ENCODE assay signal across 9 cellular contexts in the genomic region with DNA sequence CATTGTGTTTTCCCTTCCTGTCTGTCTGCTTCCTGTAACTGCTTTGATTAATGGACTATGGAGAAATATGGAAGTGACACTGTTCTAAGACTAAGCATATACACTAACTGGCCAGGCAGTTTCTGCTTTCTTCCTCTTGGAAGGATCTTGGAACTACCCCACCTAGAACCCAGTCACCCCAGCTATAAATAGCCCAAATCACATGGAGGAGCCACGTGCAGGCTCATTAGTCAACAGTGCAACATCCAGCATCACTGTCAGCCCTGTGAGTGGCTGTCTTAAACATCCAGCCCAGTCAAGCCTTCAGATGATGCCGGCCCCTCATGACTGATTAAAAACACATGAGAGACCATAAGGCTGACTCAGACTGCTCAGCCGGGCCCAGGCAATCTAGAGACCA. TPM values are rescaled to one million over a fixed set of nuclear protein-coding genes. Genes with fewer than 3 reads are reported as not detected.
DNase-seq lines count a peak whose midpoint lies in the region; ATAC-seq, FAIRE-seq and TF ChIP-seq lines count a peak whose summit lies in the region.
"Had no signal": no experiment of that assay in that cellular context is flagged by ENCODE, and none has a peak within 500 bp of the region (broad histone marks: within the 10 kb centered on the region; RNA-seq: fewer than 3 reads in every experiment).

No MANE protein-coding gene starts in this region.

- no peaks in the 10 kb centered on the region for H3K27me3 ChIP-seq in colonic mucosa
- H3K27me3 ChIP-seq in spleen (replicated peaks in 1 of 7), result peaks cover 0 to 9% (median 0%) of the 10 kb centered on the region in 7 donors

- TF ChIP-seq CTCF in AG10803 (conservative IDR thresholded peaks at IDR 0.05; ENCODE audit: low read length), result no peak
- TF ChIP-seq CTCF in colonic mucosa (IDR thresholded peaks at IDR 0.05), result no peak
- TF ChIP-seq CTCF in spleen (IDR thresholded peaks at IDR 0.05 in 8 of 11, conservative IDR thresholded peaks at IDR 0.05 in 3 of 11), result no peak
- no peak for TF ChIP-seq CTCF in kidney (IDR thresholded peaks at IDR 0.05; ENCODE audit: borderline replicate concordance, extremely low read depth, insufficient read depth)

- DNase-seq in AG10803 (ENCODE audit: low read depth), result peak; percentile 86
- DNase-seq in LHCN-M2 (ENCODE audit: low read depth), result peak; percentile 79
- peak; percentile 24 for DNase-seq in colonic mucosa
- DNase-seq in lung microvascular endothelial cell (ENCODE audit: low read depth in 2 of 2), result peak; percentile 34 to 97
- no peak for DNase-seq in spleen
- no peak for DNase-seq in kidney
- DNase-seq: activated naive CD8-positive, alpha-beta T cell treated with anti-CD3 and anti-CD28 coated beads, Interleukin-2, amount 10 ng/mL, durations not matched to agents 7 days and 5 days had no signal

- intact Hi-C loops in colonic mucosa (cut with DNase I) (no loop called here), spleen (cut with DNase I; ENCODE audit: low total_unique reads) (no loop called here), kidney (cut with DNase I) (no loop called here)

- H3K27ac ChIP-seq in colonic mucosa, result no peak overlapping the region
- no peak overlapping the region for H3K27ac ChIP-seq in spleen
- no peak overlapping the region for H3K27ac ChIP-seq in kidney (ENCODE audit: low read depth in 2 of 2, low read length in 2 of 2)

- 40 to 71% (median 58%) methylated on average over 3 of the region's 3 CpGs for WGBS in spleen, 5 donors

- H3K4me3 ChIP-seq in AG10803 (ENCODE audit: low read length) (no peak overlapping the region), colonic mucosa (no peak overlapping the region), spleen (no peak overlapping the region), kidney (ENCODE audit: low read length in 2 of 2) (no peak overlapping the region)

- ATAC-seq in HG03095 (IDR thresholded peaks at IDR 0.05; ENCODE audit: unreplicated experiment), result no peak
- ATAC-seq in GM18909 (IDR thresholded peaks at IDR 0.05; ENCODE audit: poor library complexity, unreplicated experiment), result no peak

- H3K9ac ChIP-seq in colonic mucosa (ENCODE audit: low read depth in 2 of 2, low read length in 2 of 2) (no peak overlapping the region), kidney (ENCODE audit: low read length in 2 of 2) (no peak overlapping the region)

- H3K4me1 ChIP-seq in colonic mucosa (no peaks in the 10 kb centered on the region), spleen (no peaks in the 10 kb centered on the region), kidney (ENCODE audit: control insufficient read depth in 1 of 2, insufficient read depth in 1 of 2, low read depth in 1 of 2, low read length in 2 of 2) (no peaks in the 10 kb centered on the region)

- H3K36me3 ChIP-seq in colonic mucosa (no peaks in the 10 kb centered on the region), spleen (no peaks in the 10 kb centered on the region), kidney (ENCODE audit: control insufficient read depth in 1 of 2, insufficient read depth in 2 of 2, low read length in 2 of 2) (no peaks in the 10 kb centered on the region)

- FAIRE-seq in kidney (lab: Jason Lieb, UNC), result no peak

- TF ChIP-seq POLR2A in spleen (IDR thresholded peaks at IDR 0.05), result no peak

- no peaks in the 10 kb centered on the region for H3K9me3 ChIP-seq in colonic mucosa
- H3K9me3 ChIP-seq in spleen, result no peaks in the 10 kb centered on the region
- H3K9me3 ChIP-seq in kidney (ENCODE audit: control insufficient read depth in 1 of 2, low read length in 2 of 2), result no peaks in the 10 kb centered on the region

RNA-seq across cellular contexts. Expression of gene BCAT1, which starts 39.2 kb away (rescaled TPM):
- total RNA-seq in LHCN-M2 (2014; rRNA removed), result 35.8 and 47.6 TPM in 2 replicates
- 18.3 TPM for polyA plus RNA-seq in LHCN-M2 (2012)
- 1 to 10 TPM; 4.2 to 7.4 TPM for total RNA-seq in colonic mucosa
- total RNA-seq in lung microvascular endothelial cell, result 68.3 and 124 TPM in 2 replicates
- total RNA-seq in spleen, result 10 to 100 TPM in 5 of 7 donors, 1 to 10 TPM in 2; 7.1 to 18.4 (median 12.5) TPM
- polyA plus RNA-seq in spleen, result 1 to 10 TPM in 2 of 3 donors, under 1 TPM in 1; 0.54 to 2.7 (median 2.1) TPM
- 15.5 TPM for total RNA-seq in kidney
- 1.3 TPM for polyA plus RNA-seq in kidney (ENCODE audit: insufficient read depth, low read depth, low replicate concordance)

Comparison
In these comparisons a context has a peak if more than half of its experiments do, and no peak if none do; other contexts are left out.
1. DNase-seq: peak in AG10803 (single experiment), LHCN-M2 (single experiment), colonic mucosa (single experiment) and lung microvascular endothelial cell (2 of 2); none in spleen (single experiment) and kidney (single experiment).